Comparison of ENCODE assay signal across 8 cellular contexts in genomic region chr1:1629430-1630190, GRCh38. TPM values are rescaled to one million over a fixed set of nuclear protein-coding genes. Genes with fewer than 3 reads are reported as not detected.
A peak's percentile ranks its signal among the peaks of the same experiment; 100 is the strongest.
DNase-seq lines count a peak whose midpoint lies in the region; ATAC-seq, FAIRE-seq and TF ChIP-seq lines count a peak whose summit lies in the region.

No MANE protein-coding gene starts in this region.

- H3K4me1 Mint-ChIP-seq in activated CD4-positive, alpha-beta T cell treated with anti-CD3 and anti-CD28 coated beads, Interleukin-2, amount 10 ng/mL, durations not matched to agents 7 days and 5 days = peaks cover 7% of the 10 kb centered on the region

- peak overlapping the region; percentile 63 for H3K4me3 Mint-ChIP-seq in activated CD4-positive, alpha-beta T cell treated with anti-CD3 and anti-CD28 coated beads, Interleukin-2, amount 10 ng/mL, durations not matched to agents 7 days and 5 days

- peaks cover 4% of the 10 kb centered on the region for H3K27me3 Mint-ChIP-seq in activated CD4-positive, alpha-beta T cell treated with anti-CD3 and anti-CD28 coated beads, Interleukin-2, amount 10 ng/mL, durations not matched to agents 7 days and 5 days

- CTCF ChIA-PET in activated CD4-positive, alpha-beta T cell treated with anti-CD3 and anti-CD28 coated beads, Interleukin-2, amount 10 ng/mL, durations not matched to agents 7 days and 5 days (lab: Charles Lee) = interaction anchor here (0.6 to 1.8 kb wide), 9 partner anchors 10 to 256 kb away, joined by 3 to 6 read pairs (median 3); partner anchors contain the start of gene MIB2

- POLR2A ChIA-PET in activated CD4-positive, alpha-beta T cell treated with anti-CD3 and anti-CD28 coated beads, Interleukin-2, amount 10 ng/mL, durations not matched to agents 7 days and 5 days (lab: Charles Lee) = no interaction called here

- H3K4me3 ChIP-seq in epithelial cell of esophagus (ENCODE audit: low read length) = peak overlapping the region; percentile 34

- no peak for ATAC-seq in GM19328 (IDR thresholded peaks at IDR 0.05; ENCODE audit: unreplicated experiment)
- ATAC-seq in HG03460 (IDR thresholded peaks at IDR 0.05; ENCODE audit: unreplicated experiment) = no peak

- peaks cover 2% of the 10 kb centered on the region for H3K36me3 Mint-ChIP-seq in activated CD4-positive, alpha-beta T cell treated with anti-CD3 and anti-CD28 coated beads, Interleukin-2, amount 10 ng/mL, durations not matched to agents 7 days and 5 days (ENCODE audit: low read depth)

- peak overlapping the region; percentile 87 for H3K27ac Mint-ChIP-seq in activated CD4-positive, alpha-beta T cell treated with anti-CD3 and anti-CD28 coated beads, Interleukin-2, amount 10 ng/mL, durations not matched to agents 7 days and 5 days

- FAIRE-seq in GM12891 (lab: Jason Lieb, UNC) = no peak

- TF ChIP-seq POLR2A in GM12891 (IDR thresholded peaks at IDR 0.05; ENCODE audit: low read depth, low read length) = no peak; the same call in 1 of the 2 replicates

- TF ChIP-seq CTCF in epithelial cell of esophagus (IDR thresholded peaks at IDR 0.05; ENCODE audit: insufficient read depth, low read depth, low read length, missing control alignments) = no peak

- H3K9me3 Mint-ChIP-seq in activated CD4-positive, alpha-beta T cell treated with anti-CD3 and anti-CD28 coated beads, Interleukin-2, amount 10 ng/mL, durations not matched to agents 7 days and 5 days = no peaks in the 10 kb centered on the region

- DNase-seq in GM12891 (ENCODE audit: insufficient read length, low spot score) (peak; percentile 66), epithelial cell of esophagus (ENCODE audit: low read depth) (no peak), H4 (ENCODE audit: low spot score) (no peak), kidney glomerular epithelial cell (lab: John Stamatoyannopoulos, UW) (no peak)
- peak; percentile 69 for DNase-seq in activated CD4-positive, alpha-beta T cell treated with anti-CD3 and anti-CD28 coated beads, Interleukin-2, amount 10 ng/mL, durations not matched to agents 7 days and 5 days
- peak; percentile 31 to 55 (median 32) for DNase-seq in stimulated activated CD4-positive, alpha-beta T cell treated with anti-CD3 and anti-CD28 coated beads, TNF-alpha, amount 100 ng/mL, for 24 hours (ENCODE audit: low read depth in 3 of 3)

TF ChIP-seq in GM12891, 5 proteins besides CTCF, POLR2A, EP300 and RAD21:
- no peak for TF ChIP-seq POU2F2 (IDR thresholded peaks at IDR 0.05; ENCODE audit: low read depth, low read length)
- TF ChIP-seq PAX5 (IDR thresholded peaks at IDR 0.05; ENCODE audit: insufficient read depth, low read length, severe bottlenecking) = no peak
- TF ChIP-seq SPI1 (IDR thresholded peaks at IDR 0.05; ENCODE audit: low read depth, low read length) = no peak
- TF ChIP-seq POLR2AphosphoS5 (IDR thresholded peaks at IDR 0.05; ENCODE audit: low read depth, low read length) = no peak
- no peak for TF ChIP-seq TAF1 (IDR thresholded peaks at IDR 0.05; ENCODE audit: low read depth, low read length)

RNA-seq across cellular contexts. Expression of gene MMP23B, which starts 2.4 kb away (rescaled TPM):
- polyA plus RNA-seq in GM12891 (2012; ENCODE audit: low read depth, missing spikeins) = 2.8 TPM
- 1 to 10 TPM; 1.8 to 2.3 TPM for total RNA-seq in activated CD4-positive, alpha-beta T cell treated with anti-CD3 and anti-CD28 coated beads, Interleukin-2, amount 10 ng/mL, durations not matched to agents 7 days and 5 days
- not detected in 2 replicates for total RNA-seq in H4 (2014; rRNA removed; shearing (Covaris generic))

RNA-seq across cellular contexts. Expression of gene MIB2, which starts 14.3 kb away (rescaled TPM):
- 29.4 TPM for polyA plus RNA-seq in GM12891 (2012; ENCODE audit: low read depth, missing spikeins)
- total RNA-seq in activated CD4-positive, alpha-beta T cell treated with anti-CD3 and anti-CD28 coated beads, Interleukin-2, amount 10 ng/mL, durations not matched to agents 7 days and 5 days = 10 to 100 TPM; 40.0 to 42.8 TPM
- total RNA-seq in H4 (2014; rRNA removed; shearing (Covaris generic)) = 11.8 and 18.5 TPM in 2 replicates

RNA-seq across cellular contexts. Expression of gene CDK11B, which starts 29.2 kb away (rescaled TPM):
- polyA plus RNA-seq in GM12891 (2012; ENCODE audit: low read depth, missing spikeins) = 23.7 TPM
- 10 to 100 TPM; 42.0 to 44.3 TPM for total RNA-seq in activated CD4-positive, alpha-beta T cell treated with anti-CD3 and anti-CD28 coated beads, Interleukin-2, amount 10 ng/mL, durations not matched to agents 7 days and 5 days
- 4.7 and 10.4 TPM in 2 replicates for total RNA-seq in H4 (2014; rRNA removed; shearing (Covaris generic))

RNA-seq across cellular contexts. Expression of gene FNDC10, which starts 29.7 kb away (rescaled TPM):
- 1.1 TPM for polyA plus RNA-seq in GM12891 (2012; ENCODE audit: low read depth, missing spikeins)
- 1 to 10 TPM; 6.2 to 7.9 TPM for total RNA-seq in activated CD4-positive, alpha-beta T cell treated with anti-CD3 and anti-CD28 coated beads, Interleukin-2, amount 10 ng/mL, durations not matched to agents 7 days and 5 days
- total RNA-seq in H4 (2014; rRNA removed; shearing (Covaris generic)) = 0.85 and 1.2 TPM in 2 replicates

RNA-seq across cellular contexts. Expression of gene SSU72, which starts 54.9 kb away (rescaled TPM):
- polyA plus RNA-seq in GM12891 (2012; ENCODE audit: low read depth, missing spikeins) = 81.8 TPM
- total RNA-seq in activated CD4-positive, alpha-beta T cell treated with anti-CD3 and anti-CD28 coated beads, Interleukin-2, amount 10 ng/mL, durations not matched to agents 7 days and 5 days = 100 to 1,000 TPM; 128 to 130 TPM
- 83.4 and 130 TPM in 2 replicates for total RNA-seq in H4 (2014; rRNA removed; shearing (Covaris generic))

Comparison
In these comparisons a context has a peak if more than half of its experiments do, and no peak if none do; other contexts are left out.
1. DNase-seq: peak in GM12891 (single experiment), activated CD4-positive, alpha-beta T cell treated with anti-CD3 and anti-CD28 coated beads, Interleukin-2, amount 10 ng/mL, durations not matched to agents 7 days and 5 days (single experiment) and stimulated activated CD4-positive, alpha-beta T cell treated with anti-CD3 and anti-CD28 coated beads, TNF-alpha, amount 100 ng/mL, for 24 hours (3 of 3); none in epithelial cell of esophagus (single experiment), H4 (single experiment) and kidney glomerular epithelial cell (single experiment).